24 cellular contexts compared by ENCODE assay signal in the genomic region with DNA sequence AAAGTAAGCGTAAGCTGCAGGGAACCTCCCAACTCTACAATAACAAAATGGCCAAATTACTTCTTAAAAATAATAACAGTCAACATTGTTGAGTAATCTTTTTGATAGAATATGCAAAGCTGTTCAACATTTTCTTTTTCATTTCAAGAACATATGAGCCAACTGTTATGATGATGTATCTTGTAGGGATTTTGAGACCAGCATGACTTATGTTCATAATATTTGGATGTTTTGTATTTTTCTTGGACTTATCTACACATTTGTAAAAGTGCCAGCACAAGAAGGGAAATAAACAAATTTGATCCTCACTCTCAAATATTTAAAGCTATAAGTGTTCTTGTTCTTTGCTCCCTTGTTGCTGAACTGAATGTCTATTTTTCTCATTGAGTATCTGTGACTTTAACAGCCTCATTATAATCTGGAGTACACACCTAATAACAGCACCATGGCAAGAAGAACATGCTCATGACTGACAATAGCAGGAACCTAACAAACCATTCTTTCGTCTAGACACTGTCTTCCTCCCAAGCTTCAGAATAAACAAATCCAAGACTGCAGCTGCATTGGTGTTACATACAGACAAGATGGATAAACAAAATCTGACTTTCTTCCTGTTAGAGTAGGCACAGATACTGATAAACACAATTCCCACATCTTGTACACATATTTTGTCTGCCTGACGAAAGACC.
DNase-seq lines count a peak whose midpoint lies in the region; ATAC-seq and TF ChIP-seq lines count a peak whose summit lies in the region.
"Had no signal": no experiment of that assay in that cellular context is flagged by ENCODE, and none has a peak within 500 bp of the region (broad histone marks: within the 10 kb centered on the region; RNA-seq: fewer than 3 reads in every experiment).

No MANE protein-coding gene starts in this region.

- H3K79me2 ChIP-seq in osteoblast (ENCODE audit: insufficient read depth, low read length) = no peaks in the 10 kb centered on the region

- ATAC-seq in GM19397 (IDR thresholded peaks at IDR 0.05; ENCODE audit: unreplicated experiment) = no peak
- ATAC-seq in HG02970 (IDR thresholded peaks at IDR 0.05; ENCODE audit: low FRiP score, unreplicated experiment) = no peak
- ATAC-seq: activated T-helper 17 cell treated with anti-CD3 and anti-CD28 coated beads, Interleukin-2, amount 50 U/mL, for 72 hours had no signal

- H3K4me3 ChIP-seq in AG10803 (ENCODE audit: low read length) = no peak overlapping the region
- no peak overlapping the region for H3K4me3 ChIP-seq in adipocyte (ENCODE audit: low read length)
- no peak overlapping the region for H3K4me3 ChIP-seq in fibroblast of pulmonary artery (replicated peaks; ENCODE audit: low read depth, low read length)
- H3K4me3 ChIP-seq in osteoblast (ENCODE audit: insufficient read depth, low read length) = no peak overlapping the region
- H3K4me3 ChIP-seq in adrenal gland = no peak overlapping the region
- H3K4me3 ChIP-seq: coronary artery, MG63, SK-N-MC had no signal

- H3K36me3 ChIP-seq in adipocyte (ENCODE audit: control insufficient read depth, insufficient read depth, low read length, severe bottlenecking) (no peaks in the 10 kb centered on the region), osteoblast (ENCODE audit: insufficient read depth, low read length) (no peaks in the 10 kb centered on the region), adrenal gland (replicated peaks in 1 of 2) (no peaks in the 10 kb centered on the region)
- H3K36me3 ChIP-seq: brain microvascular endothelial cell, MG63 had no signal

- H4K20me1 ChIP-seq in osteoblast (ENCODE audit: insufficient read depth, low read length) = no peaks in the 10 kb centered on the region

- TF ChIP-seq CTCF in AG10803 (conservative IDR thresholded peaks at IDR 0.05; ENCODE audit: low read length) (no peak), fibroblast of pulmonary artery (IDR thresholded peaks at IDR 0.05; ENCODE audit: low read length, missing control alignments) (no peak), osteoblast (IDR thresholded peaks at IDR 0.05; ENCODE audit: extremely low read depth, low read depth, low read length) (no peak), adrenal gland (IDR thresholded peaks at IDR 0.05) (no peak)

- no peak overlapping the region for H3K4me2 ChIP-seq in osteoblast (ENCODE audit: insufficient read depth, low read length)

- no peak overlapping the region for H2AFZ ChIP-seq in osteoblast (ENCODE audit: low read length)

- no peak for TF ChIP-seq POLR2A in adrenal gland (IDR thresholded peaks at IDR 0.05)

- H3K27me3 ChIP-seq in adipocyte (replicated peaks; ENCODE audit: control insufficient read depth, insufficient read depth, low read length) = no peaks in the 10 kb centered on the region
- no peaks in the 10 kb centered on the region for H3K27me3 ChIP-seq in osteoblast (ENCODE audit: insufficient read depth, low read length)
- no peaks in the 10 kb centered on the region for H3K27me3 ChIP-seq in adrenal gland
- H3K27me3 ChIP-seq: brain microvascular endothelial cell, MG63 had no signal

- H3K9ac ChIP-seq in adipocyte (ENCODE audit: low read length) = no peak overlapping the region

- intact Hi-C loops in adrenal gland (cut with DNase I) = no loop called here

- no peak overlapping the region for H3K27ac ChIP-seq in osteoblast (ENCODE audit: low read depth, low read length)
- H3K27ac ChIP-seq in adrenal gland = no peak overlapping the region
- H3K27ac ChIP-seq: brain microvascular endothelial cell, HL-60, SK-N-MC had no signal

- H3K4me1 ChIP-seq in adipocyte (ENCODE audit: control insufficient read depth, insufficient read depth, low read length) (peaks cover 5% of the 10 kb centered on the region), osteoblast (ENCODE audit: insufficient read depth, low read length) (no peaks in the 10 kb centered on the region), adrenal gland (replicated peaks in 1 of 2) (no peaks in the 10 kb centered on the region)

- DNase-seq in AG10803 (ENCODE audit: low read depth) (peak; percentile 9), adipocyte (ENCODE audit: low read depth) (peak; percentile 76), fibroblast of pulmonary artery (ENCODE audit: low read depth) (peak; percentile 64), osteoblast (ENCODE audit: insufficient read length, low spot score, missing footprints) (peak; percentile 21), NCI-H1048 (lab: John Stamatoyannopoulos, UW) (no peak), adrenal gland (no peak)
- DNase-seq: activated CD4-positive, alpha-beta T cell treated with anti-CD3 and anti-CD28 coated beads, Interleukin-2, amount 50 U/mL, for 1 hour; brain microvascular endothelial cell; C1 segment of cervical spinal cord; Calu3; foreskin melanocyte; hypothalamus; kidney; MG63; NCI-H1417 treated with DMSO at 0.1 percent for 48 hours; NCI-H510A; occipital lobe; stimulated activated CD8-positive, alpha-beta memory T cell treated with anti-CD3 and anti-CD28 coated beads, Interleukin-4, amount 100 ng/mL, for 48 hours had no signal

- 57 to 71% (median 66%) methylated on average over 3 of the region's 3 CpGs for WGBS in adrenal gland, 4 donors

- H3K9me3 ChIP-seq in adipocyte (ENCODE audit: control insufficient read depth, low read length) (no peaks in the 10 kb centered on the region), osteoblast (ENCODE audit: low read depth, low read length) (no peaks in the 10 kb centered on the region), adrenal gland (replicated peaks in 1 of 3) (no peaks in the 10 kb centered on the region)
- H3K9me3 ChIP-seq: MG63 had no signal

Comparison
In these comparisons a context has a peak if more than half of its experiments do, and no peak if none do; other contexts are left out.
1. DNase-seq: peak in AG10803 (single experiment), adipocyte (single experiment), fibroblast of pulmonary artery (single experiment) and osteoblast (single experiment); none in NCI-H1048 (single experiment) and adrenal gland (0 of 7).